In the genomic region with DNA sequence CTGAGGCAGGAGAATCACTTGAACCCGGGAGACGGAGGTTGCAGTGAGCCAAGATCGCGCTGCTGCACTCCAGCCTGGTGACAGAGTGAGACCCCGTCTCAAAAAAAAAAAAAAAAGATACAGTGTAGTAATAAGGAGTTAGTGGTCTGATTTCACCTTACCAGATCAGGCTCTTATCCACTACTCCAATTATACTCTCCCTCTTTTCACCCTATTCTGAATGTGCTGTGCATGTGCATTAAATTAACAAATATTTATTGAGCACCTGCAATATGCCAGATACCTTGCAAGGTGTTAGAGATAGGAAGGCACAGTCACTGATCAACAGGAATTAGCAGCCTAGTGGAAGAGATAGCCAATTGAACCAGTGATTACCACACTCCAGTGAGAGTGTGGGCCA, we compare ENCODE assay signal across 8 cellular contexts.
"Had no signal": no experiment of that assay in that cellular context is flagged by ENCODE, and none has a peak within 500 bp of the region (broad histone marks: within the 10 kb centered on the region; RNA-seq: fewer than 3 reads in every experiment).

No MANE protein-coding gene starts in this region.

- H3K9ac ChIP-seq: KMS-11 had no signal

- H3K4me3 ChIP-seq: K562 had no signal

- H3K4me1 Mint-ChIP-seq: IgD-negative memory B cell had no signal

- DNase-seq: IMR-90, KBM-7, KG1 had no signal

- H3K4me2 ChIP-seq: KMS-11 had no signal

- H3K27me3 Mint-ChIP-seq: IgD-negative memory B cell had no signal

- ATAC-seq: HepG2, K562 had no signal

- H3K27ac ChIP-seq: HL-60, KMS-11 had no signal

- H3K4me3 Mint-ChIP-seq: IgD-negative memory B cell had no signal
